In genomic region chr2:165149439-165149838, GRCh38 we compare ENCODE assay signal across 14 cellular contexts. TPM values are rescaled to one million over a fixed set of nuclear protein-coding genes. Genes with fewer than 3 reads are reported as not detected.
DNase-seq lines count a peak whose midpoint lies in the region; ATAC-seq and TF ChIP-seq lines count a peak whose summit lies in the region.
"Had no signal": no experiment of that assay in that cellular context is flagged by ENCODE, and none has a peak within 500 bp of the region (broad histone marks: within the 10 kb centered on the region; RNA-seq: fewer than 3 reads in every experiment).

No MANE protein-coding gene starts in this region.

- H3K27me3 Mint-ChIP-seq in endodermal cell (ENCODE audit: insufficient read depth) = no peaks in the 10 kb centered on the region
- H3K27me3 Mint-ChIP-seq: brain had no signal

- no peaks in the 10 kb centered on the region for H3K36me3 Mint-ChIP-seq in endodermal cell (ENCODE audit: low read depth)

- DNase-seq in GM13976 (ENCODE audit: low spot score) = peak; percentile 6
- DNase-seq in KBM-7 = no peak
- no peak for DNase-seq in D341Med (ENCODE audit: low spot score)
- no peak for DNase-seq in DMS79 (lab: John Stamatoyannopoulos, UW)
- DNase-seq in endodermal cell = no peak
- DNase-seq: activated T-cell treated with anti-CD3 and anti-CD28 coated beads, Interleukin-2, amount 50 U/mL, for 1 hour; erythroblast; NCI-H1417 had no signal

- H3K27ac Mint-ChIP-seq in endodermal cell = no peak overlapping the region
- H3K27ac Mint-ChIP-seq: brain had no signal

- H3K4me1 ChIP-seq in endodermal cell (ENCODE audit: control insufficient read depth, insufficient read depth, low read length) = no peaks in the 10 kb centered on the region
- H3K4me1 ChIP-seq: upper lobe of left lung had no signal

- H3K4me3 ChIP-seq in endodermal cell (ENCODE audit: low read length) = no peak overlapping the region
- H3K4me3 ChIP-seq: upper lobe of left lung had no signal

- in situ Hi-C loops in GM13976 (cut with MboI; ENCODE audit: low sequenced_read_pairs, unreplicated experiment) = no loop called here
- in situ Hi-C loops in KBM-7 (cut with MboI; ENCODE audit: low pct_unique_long_range_greater_than_20kb, low sequenced_read_pairs) = no loop called here

- 93 to 100% methylated on average over 4 to 5 of the region's 5 CpGs for WGBS in endodermal cell (ENCODE audit: insufficient coverage in 1 of 2, insufficient read length in 1 of 2), 2 experiments

- H3K27ac ChIP-seq in endodermal cell (ENCODE audit: low read depth, low read length) = no peak overlapping the region
- H3K27ac ChIP-seq: HL-60, upper lobe of left lung had no signal

- H3K9ac ChIP-seq in endodermal cell (ENCODE audit: extremely low read depth, low read length, poor library complexity, severe bottlenecking) = no peak overlapping the region

- no peak overlapping the region for H3K4me3 Mint-ChIP-seq in endodermal cell
- H3K4me3 Mint-ChIP-seq: brain had no signal

- H3K4me1 Mint-ChIP-seq in endodermal cell = no peaks in the 10 kb centered on the region

- no peaks in the 10 kb centered on the region for H3K9me3 Mint-ChIP-seq in endodermal cell
- H3K9me3 Mint-ChIP-seq: brain had no signal

- H3K9me3 ChIP-seq in endodermal cell (ENCODE audit: control insufficient read depth, low read length) = no peaks in the 10 kb centered on the region
- H3K9me3 ChIP-seq: upper lobe of left lung had no signal

- H3K36me3 ChIP-seq in endodermal cell (ENCODE audit: control insufficient read depth, insufficient read depth, low read length) = no peaks in the 10 kb centered on the region
- H3K36me3 ChIP-seq: upper lobe of left lung had no signal

- H3K27me3 ChIP-seq in endodermal cell (ENCODE audit: control insufficient read depth, insufficient read depth, low read length, poor library complexity, severe bottlenecking) = no peaks in the 10 kb centered on the region
- H3K27me3 ChIP-seq: upper lobe of left lung had no signal

- TF ChIP-seq CTCF in GM13976 (IDR thresholded peaks at IDR 0.05; ENCODE audit: borderline replicate concordance, control extremely low read depth, extremely low read depth, insufficient read depth, missing control alignments) (no peak), endodermal cell (conservative IDR thresholded peaks at IDR 0.05) (no peak)

- ATAC-seq in GM19438 (IDR thresholded peaks at IDR 0.05; ENCODE audit: low read depth, unreplicated experiment) = peak; percentile 58
- ATAC-seq in HG02840 (IDR thresholded peaks at IDR 0.05; ENCODE audit: low FRiP score, unreplicated experiment) = peak; percentile 84
- ATAC-seq in HG03521 (IDR thresholded peaks at IDR 0.05; ENCODE audit: unreplicated experiment) = peak; percentile 95

RNA-seq across cellular contexts. Expression of gene SCN3A, which starts 54.4 kb away (rescaled TPM):
- under 1 TPM; 0.09 to 0.24 TPM for total RNA-seq in endodermal cell
- polyA plus RNA-seq in endodermal cell (2013, experiment 1 of 2) = 8.5 TPM
- polyA plus RNA-seq in endodermal cell (2013, experiment 2 of 2) = 8.1 TPM
